Comparison of ENCODE assay signal across 8 cellular contexts in the genomic region with DNA sequence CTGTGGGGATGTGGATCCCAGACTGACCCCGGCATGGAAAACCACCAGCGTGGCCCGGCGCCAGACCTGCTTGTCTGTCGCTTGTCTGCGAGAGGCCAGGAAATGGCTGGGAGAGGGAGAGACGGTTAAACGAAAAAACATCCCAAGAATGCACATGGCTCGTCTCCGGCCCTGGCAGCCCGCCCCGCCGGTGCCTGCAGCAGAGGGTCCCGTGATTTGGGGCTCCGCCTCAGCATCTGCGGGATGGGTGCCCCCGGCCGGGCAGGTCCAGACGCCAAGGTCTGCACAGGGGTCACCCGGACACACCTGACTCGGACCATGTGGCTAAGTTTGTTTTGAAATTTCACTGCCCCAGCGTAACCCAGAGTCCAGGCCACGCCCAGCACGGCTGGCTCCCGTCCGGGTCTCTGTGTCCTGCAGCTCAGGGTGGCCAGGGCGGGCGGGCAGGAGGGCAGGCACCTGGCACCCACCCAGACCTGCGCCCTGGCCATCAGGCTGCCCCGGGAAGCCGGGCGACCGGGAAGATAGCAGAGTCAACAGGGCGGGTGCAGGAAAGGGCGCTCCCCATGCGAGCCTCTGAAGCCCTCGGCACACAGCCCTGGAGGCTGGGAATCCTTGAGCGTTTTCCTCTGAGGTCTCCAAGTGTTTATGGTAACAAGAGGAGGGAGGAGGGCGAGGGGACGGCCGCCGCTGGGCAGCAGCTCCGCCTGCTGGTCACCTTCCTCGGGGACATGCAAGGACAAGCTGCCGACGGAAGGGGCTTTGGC.
DNase-seq lines count a peak whose midpoint lies in the region; ATAC-seq and TF ChIP-seq lines count a peak whose summit lies in the region.

No MANE protein-coding gene starts in this region.

- H3K4me1 ChIP-seq in liver (ENCODE audit: control insufficient read depth in 4 of 4, insufficient read depth in 4 of 4, low read length in 3 of 4), result peaks cover 8 to 38% (median 28%) of the 10 kb centered on the region in 4 donors

- under 1% methylated on average over 46 of the region's 46 CpGs for WGBS in liver

- no peaks in the 10 kb centered on the region for H3K36me3 ChIP-seq in liver (ENCODE audit: control insufficient read depth in 4 of 4, insufficient read depth in 3 of 4, low read depth in 1 of 4, low read length in 3 of 4)

- H3K27ac ChIP-seq in liver (ENCODE audit: low read depth in 1 of 2, low read length in 2 of 2), result peak overlapping the region; percentile 89 to 93

- ATAC-seq in HG02981 (IDR thresholded peaks at IDR 0.05; ENCODE audit: unreplicated experiment), result no peak
- ATAC-seq in GM19452 (IDR thresholded peaks at IDR 0.05; ENCODE audit: unreplicated experiment), result no peak

- H3K4me3 ChIP-seq in liver (ENCODE audit: low read depth in 1 of 3, low read length in 3 of 3), result peak overlapping the region; percentile 52 to 63 (median 55)

- H3K27me3 ChIP-seq in liver (ENCODE audit: control insufficient read depth in 4 of 4, insufficient read depth in 4 of 4, low read length in 3 of 4), result no peaks in the 10 kb centered on the region

- peak; percentile 91 to 93 for TF ChIP-seq RAD21 in liver (IDR thresholded peaks at IDR 0.05)

- H3K9ac ChIP-seq in liver (ENCODE audit: low read depth in 1 of 2, low read length in 2 of 2), result peak overlapping the region; percentile 67 to 77

- TF ChIP-seq CTCF in liver (IDR thresholded peaks at IDR 0.05; ENCODE audit: low read depth, low read length, missing input control), result peak; percentile 79

- DNase-seq in GM19238 (ENCODE audit: insufficient read length, low spot score), result peak; percentile 34
- DNase-seq in NCI-H748 (lab: John Stamatoyannopoulos, UW; ENCODE audit: unreplicated experiment), result peak; percentile 72
- peak; percentile 85 for DNase-seq in activated CD8-positive, alpha-beta memory T cell treated with anti-CD3 and anti-CD28 coated beads for 24 hours
- DNase-seq in ecto neural progenitor cell (ENCODE audit: low spot score), result peak; percentile 93
- peak; percentile 61 for DNase-seq in stimulated activated CD4-positive, alpha-beta T cell treated with anti-CD3 and anti-CD28 coated beads, Interleukin-4, amount 100 ng/mL, for 1 hour

- no peaks in the 10 kb centered on the region for H3K9me3 ChIP-seq in liver (ENCODE audit: control insufficient read depth in 4 of 4, low read length in 3 of 4)

TF ChIP-seq in liver, 16 proteins besides CTCF, POLR2A, EP300 and RAD21:
- no peak for TF ChIP-seq TAF1 (conservative IDR thresholded peaks at IDR 0.05)
- TF ChIP-seq GABPA (IDR thresholded peaks at IDR 0.05 in 1 of 2, conservative IDR thresholded peaks at IDR 0.05 in 1 of 2), result peak in 1 of 2 donors; percentile 56
- TF ChIP-seq, protein P1, sequence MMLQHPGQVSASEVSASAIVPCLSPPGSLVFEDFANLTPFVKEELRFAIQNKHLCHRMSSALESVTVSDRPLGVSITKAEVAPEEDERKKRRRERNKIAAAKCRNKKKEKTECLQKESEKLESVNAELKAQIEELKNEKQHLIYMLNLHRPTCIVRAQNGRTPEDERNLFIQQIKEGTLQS (IDR thresholded peaks at IDR 0.05), result peak; percentile 20
- peak; percentile 54 for TF ChIP-seq NR2F2 (IDR thresholded peaks at IDR 0.05)
- TF ChIP-seq, protein P2, sequence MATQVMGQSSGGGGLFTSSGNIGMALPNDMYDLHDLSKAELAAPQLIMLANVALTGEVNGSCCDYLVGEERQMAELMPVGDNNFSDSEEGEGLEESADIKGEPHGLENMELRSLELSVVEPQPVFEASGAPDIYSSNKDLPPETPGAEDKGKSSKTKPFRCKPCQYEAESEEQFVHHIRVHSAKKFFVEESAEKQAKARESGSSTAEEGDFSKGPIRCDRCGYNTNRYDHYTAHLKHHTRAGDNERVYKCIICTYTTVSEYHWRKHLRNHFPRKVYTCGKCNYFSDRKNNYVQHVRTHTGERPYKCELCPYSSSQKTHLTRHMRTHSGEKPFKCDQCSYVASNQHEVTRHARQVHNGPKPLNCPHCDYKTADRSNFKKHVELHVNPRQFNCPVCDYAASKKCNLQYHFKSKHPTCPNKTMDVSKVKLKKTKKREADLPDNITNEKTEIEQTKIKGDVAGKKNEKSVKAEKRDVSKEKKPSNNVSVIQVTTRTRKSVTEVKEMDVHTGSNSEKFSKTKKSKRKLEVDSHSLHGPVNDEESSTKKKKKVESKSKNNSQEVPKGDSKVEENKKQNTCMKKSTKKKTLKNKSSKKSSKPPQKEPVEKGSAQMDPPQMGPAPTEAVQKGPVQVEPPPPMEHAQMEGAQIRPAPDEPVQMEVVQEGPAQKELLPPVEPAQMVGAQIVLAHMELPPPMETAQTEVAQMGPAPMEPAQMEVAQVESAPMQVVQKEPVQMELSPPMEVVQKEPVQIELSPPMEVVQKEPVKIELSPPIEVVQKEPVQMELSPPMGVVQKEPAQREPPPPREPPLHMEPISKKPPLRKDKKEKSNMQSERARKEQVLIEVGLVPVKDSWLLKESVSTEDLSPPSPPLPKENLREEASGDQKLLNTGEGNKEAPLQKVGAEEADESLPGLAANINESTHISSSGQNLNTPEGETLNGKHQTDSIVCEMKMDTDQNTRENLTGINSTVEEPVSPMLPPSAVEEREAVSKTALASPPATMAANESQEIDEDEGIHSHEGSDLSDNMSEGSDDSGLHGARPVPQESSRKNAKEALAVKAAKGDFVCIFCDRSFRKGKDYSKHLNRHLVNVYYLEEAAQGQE (IDR thresholded peaks at IDR 0.05), result peak; percentile 80
- TF ChIP-seq HNF4G (IDR thresholded peaks at IDR 0.05), result peak; percentile 68
- peak; percentile 91 to 96 for TF ChIP-seq HNF4A (conservative IDR thresholded peaks at IDR 0.05)
- TF ChIP-seq, protein P3, sequence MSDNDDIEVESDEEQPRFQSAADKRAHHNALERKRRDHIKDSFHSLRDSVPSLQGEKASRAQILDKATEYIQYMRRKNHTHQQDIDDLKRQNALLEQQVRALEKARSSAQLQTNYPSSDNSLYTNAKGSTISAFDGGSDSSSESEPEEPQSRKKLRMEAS (IDR thresholded peaks at IDR 0.05), result peak; percentile 79
- TF ChIP-seq RXRA (IDR thresholded peaks at IDR 0.05), result peak; percentile 96 to 97
- peak in 1 of 2 donors; percentile 85 for TF ChIP-seq JUND (IDR thresholded peaks at IDR 0.05)
- TF ChIP-seq, protein P4, sequence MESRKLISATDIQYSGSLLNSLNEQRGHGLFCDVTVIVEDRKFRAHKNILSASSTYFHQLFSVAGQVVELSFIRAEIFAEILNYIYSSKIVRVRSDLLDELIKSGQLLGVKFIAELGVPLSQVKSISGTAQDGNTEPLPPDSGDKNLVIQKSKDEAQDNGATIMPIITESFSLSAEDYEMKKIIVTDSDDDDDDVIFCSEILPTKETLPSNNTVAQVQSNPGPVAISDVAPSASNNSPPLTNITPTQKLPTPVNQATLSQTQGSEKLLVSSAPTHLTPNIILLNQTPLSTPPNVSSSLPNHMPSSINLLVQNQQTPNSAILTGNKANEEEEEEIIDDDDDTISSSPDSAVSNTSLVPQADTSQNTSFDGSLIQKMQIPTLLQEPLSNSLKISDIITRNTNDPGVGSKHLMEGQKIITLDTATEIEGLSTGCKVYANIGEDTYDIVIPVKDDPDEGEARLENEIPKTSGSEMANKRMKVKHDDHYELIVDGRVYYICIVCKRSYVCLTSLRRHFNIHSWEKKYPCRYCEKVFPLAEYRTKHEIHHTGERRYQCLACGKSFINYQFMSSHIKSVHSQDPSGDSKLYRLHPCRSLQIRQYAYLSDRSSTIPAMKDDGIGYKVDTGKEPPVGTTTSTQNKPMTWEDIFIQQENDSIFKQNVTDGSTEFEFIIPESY (IDR thresholded peaks at IDR 0.05), result peak; percentile 84
- peak; percentile 97 for TF ChIP-seq SP1 (IDR thresholded peaks at IDR 0.05)
- peak; percentile 60 for TF ChIP-seq FOXA1 (IDR thresholded peaks at IDR 0.05)
- TF ChIP-seq EGR1 (IDR thresholded peaks at IDR 0.05; ENCODE audit: low read depth in 2 of 2), result peak; percentile 6 to 85
- TF ChIP-seq YY1 (IDR thresholded peaks at IDR 0.05), result peak; percentile 71
- TF ChIP-seq FOXA2 (IDR thresholded peaks at IDR 0.05), result peak; percentile 53

Comparison
In these comparisons a context has a peak if more than half of its experiments do, and no peak if none do; other contexts are left out.
1. DNase-seq: peak in every context shown above with its lines; median percentile 93 in ecto neural progenitor cell; 85 in activated CD8-positive, alpha-beta memory T cell treated with anti-CD3 and anti-CD28 coated beads for 24 hours; 72 in NCI-H748; 61 in stimulated activated CD4-positive, alpha-beta T cell treated with anti-CD3 and anti-CD28 coated beads, Interleukin-4, amount 100 ng/mL, for 1 hour; 34 in GM19238.